ENCODE assay signal across 21 cellular contexts in the genomic region with DNA sequence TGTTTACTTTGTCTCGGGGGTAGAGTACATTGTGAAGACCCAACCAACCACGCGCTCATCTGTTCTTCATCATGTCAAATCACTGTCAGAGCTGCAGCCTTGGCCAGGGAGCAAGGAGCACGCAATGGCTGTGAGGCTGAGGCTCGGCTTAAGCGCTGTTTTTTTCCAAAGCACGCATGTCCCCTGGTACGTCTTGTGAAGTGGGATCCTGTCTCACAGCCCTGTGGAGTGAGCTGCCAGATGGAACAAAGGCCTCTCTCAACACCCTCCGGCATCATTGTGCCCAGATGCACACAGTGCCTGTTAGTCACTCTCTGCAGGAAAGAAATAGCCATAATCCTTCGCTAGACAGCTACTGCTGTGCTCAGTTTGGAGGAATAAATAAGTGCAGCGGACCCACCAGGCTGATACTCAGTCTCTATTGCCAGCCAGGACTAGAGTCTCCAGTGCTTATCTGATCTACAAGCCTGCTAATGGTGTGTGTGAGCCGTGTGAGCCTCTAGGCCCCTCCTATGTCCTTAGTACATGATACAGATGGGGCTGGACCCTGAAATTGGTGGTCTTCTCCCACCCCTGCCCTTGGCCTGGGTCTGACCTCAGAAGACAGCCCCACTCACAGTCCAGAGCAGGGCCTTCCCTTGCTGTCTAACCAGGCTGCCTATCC.
DNase-seq lines count a peak whose midpoint lies in the region; ATAC-seq and TF ChIP-seq lines count a peak whose summit lies in the region.
"Had no signal": no experiment of that assay in that cellular context is flagged by ENCODE, and none has a peak within 500 bp of the region (broad histone marks: within the 10 kb centered on the region; RNA-seq: fewer than 3 reads in every experiment).

No MANE protein-coding gene starts in this region.

- H3K9me3 ChIP-seq in cardiac muscle cell (ENCODE audit: low read depth): no peaks in the 10 kb centered on the region
- no peaks in the 10 kb centered on the region for H3K9me3 ChIP-seq in heart right ventricle
- H3K9me3 ChIP-seq: A549, esophagus muscularis mucosa, heart left ventricle, spleen, upper lobe of left lung had no signal

- TF ChIP-seq CTCF in cardiac muscle cell (IDR thresholded peaks at IDR 0.05; ENCODE audit: low read depth, low read length): no peak
- no peak for TF ChIP-seq CTCF in heart right ventricle (IDR thresholded peaks at IDR 0.05)

- H3K4me1 ChIP-seq in cardiac muscle cell (ENCODE audit: low read depth): no peaks in the 10 kb centered on the region
- H3K4me1 ChIP-seq in heart right ventricle: no peaks in the 10 kb centered on the region
- H3K4me1 ChIP-seq: A549, esophagus muscularis mucosa, heart left ventricle, spleen, upper lobe of left lung had no signal

- intact Hi-C loops in heart right ventricle (cut with DNase I): no loop called here

- H3K27me3 ChIP-seq in cardiac muscle cell (no peaks in the 10 kb centered on the region), heart right ventricle (peaks cover 0 to 28% (median 9%) of the 10 kb centered on the region in 7 donors)
- H3K27me3 ChIP-seq: esophagus muscularis mucosa, spleen, upper lobe of left lung had no signal

- H3K4me3 ChIP-seq in cardiac muscle cell (no peak overlapping the region), heart right ventricle (no peak overlapping the region)
- H3K4me3 ChIP-seq: A549, esophagus muscularis mucosa, heart left ventricle, spleen, upper lobe of left lung had no signal

- H3K36me3 ChIP-seq in cardiac muscle cell (no peaks in the 10 kb centered on the region), heart right ventricle (no peaks in the 10 kb centered on the region)
- H3K36me3 ChIP-seq: esophagus muscularis mucosa, heart left ventricle, spleen, upper lobe of left lung had no signal

- ATAC-seq in heart right ventricle: no peak
- ATAC-seq: A549; heart left ventricle; Right ventricle myocardium inferior; stimulated activated naive B cell treated with anti-CD40 and anti-IgM and Interleukin-4, amounts not matched to agents 10 μg/mL and 1 μg/mL and 100 μg/mL, for 72 hours had no signal

- 42 to 57% methylated on average over 12 of the region's 12 CpGs for WGBS in heart right ventricle, 2 donors

- peak in 1 of 2 donors; percentile 15 for DNase-seq in cardiac muscle cell (ENCODE audit: low read depth in 1 of 2, low spot score in 1 of 2)
- no peak for DNase-seq in heart right ventricle
- DNase-seq in midbrain (lab: John Stamatoyannopoulos, UW): peak; percentile 55
- no peak for DNase-seq in kidney glomerular epithelial cell (lab: John Stamatoyannopoulos, UW)
- DNase-seq in NCI-H1048 (lab: John Stamatoyannopoulos, UW): no peak
- DNase-seq in NCI-H2081 (lab: John Stamatoyannopoulos, UW): no peak
- no peak for DNase-seq in iPS-NIHi7 (ENCODE audit: extremely low spot score)
- DNase-seq: activated gamma-delta T cell; aorta; CD4-positive, alpha-beta memory T cell; cortex of kidney; heart left ventricle; NCI-H2227 treated with DMSO at 0.1 percent for 48 hours; spleen; stimulated activated naive B cell treated with anti-CD40 and anti-IgM and Interleukin-4, amounts not matched to agents 10 μg/mL and 1 μg/mL and 100 μg/mL, for 72 hours; upper lobe of left lung had no signal

- peak overlapping the region; percentile 30 for H3K27ac ChIP-seq in cardiac muscle cell
- H3K27ac ChIP-seq in heart right ventricle: no peak overlapping the region
- H3K27ac ChIP-seq in cingulate gyrus (ENCODE audit: low read depth, low read length): peak overlapping the region; percentile 83
- H3K27ac ChIP-seq: A549, esophagus muscularis mucosa, heart left ventricle, HL-60, spleen, upper lobe of left lung had no signal

Comparison
In these comparisons a context has a peak if more than half of its experiments do, and no peak if none do; other contexts are left out.
1. H3K27ac ChIP-seq: peak in cardiac muscle cell (single experiment) and cingulate gyrus (single experiment); none in heart right ventricle (0 of 10).